ENCODE assay signal across 1 cellular context in genomic region chr9:78769684-78770083, GRCh38.
TF ChIP-seq lines count a peak whose summit lies in the region.

No MANE protein-coding gene starts in this region.

TF ChIP-seq in SK-N-SH treated with all-trans-retinoic acid at 6 μM for 48 hours, 23 proteins besides CTCF, POLR2A, EP300 and RAD21 (continued from another document):
- TF ChIP-seq, protein P1, sequence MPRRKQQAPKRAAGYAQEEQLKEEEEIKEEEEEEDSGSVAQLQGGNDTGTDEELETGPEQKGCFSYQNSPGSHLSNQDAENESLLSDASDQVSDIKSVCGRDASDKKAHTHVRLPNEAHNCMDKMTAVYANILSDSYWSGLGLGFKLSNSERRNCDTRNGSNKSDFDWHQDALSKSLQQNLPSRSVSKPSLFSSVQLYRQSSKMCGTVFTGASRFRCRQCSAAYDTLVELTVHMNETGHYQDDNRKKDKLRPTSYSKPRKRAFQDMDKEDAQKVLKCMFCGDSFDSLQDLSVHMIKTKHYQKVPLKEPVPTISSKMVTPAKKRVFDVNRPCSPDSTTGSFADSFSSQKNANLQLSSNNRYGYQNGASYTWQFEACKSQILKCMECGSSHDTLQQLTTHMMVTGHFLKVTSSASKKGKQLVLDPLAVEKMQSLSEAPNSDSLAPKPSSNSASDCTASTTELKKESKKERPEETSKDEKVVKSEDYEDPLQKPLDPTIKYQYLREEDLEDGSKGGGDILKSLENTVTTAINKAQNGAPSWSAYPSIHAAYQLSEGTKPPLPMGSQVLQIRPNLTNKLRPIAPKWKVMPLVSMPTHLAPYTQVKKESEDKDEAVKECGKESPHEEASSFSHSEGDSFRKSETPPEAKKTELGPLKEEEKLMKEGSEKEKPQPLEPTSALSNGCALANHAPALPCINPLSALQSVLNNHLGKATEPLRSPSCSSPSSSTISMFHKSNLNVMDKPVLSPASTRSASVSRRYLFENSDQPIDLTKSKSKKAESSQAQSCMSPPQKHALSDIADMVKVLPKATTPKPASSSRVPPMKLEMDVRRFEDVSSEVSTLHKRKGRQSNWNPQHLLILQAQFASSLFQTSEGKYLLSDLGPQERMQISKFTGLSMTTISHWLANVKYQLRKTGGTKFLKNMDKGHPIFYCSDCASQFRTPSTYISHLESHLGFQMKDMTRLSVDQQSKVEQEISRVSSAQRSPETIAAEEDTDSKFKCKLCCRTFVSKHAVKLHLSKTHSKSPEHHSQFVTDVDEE (CRISPR knock-in tag; IDR thresholded peaks at IDR 0.05): no peak
- no peak for TF ChIP-seq CSDC2 (CRISPR knock-in tag; IDR thresholded peaks at IDR 0.05)
- TF ChIP-seq GLIS3 (CRISPR knock-in tag; IDR thresholded peaks at IDR 0.05): no peak
- TF ChIP-seq, protein P2, sequence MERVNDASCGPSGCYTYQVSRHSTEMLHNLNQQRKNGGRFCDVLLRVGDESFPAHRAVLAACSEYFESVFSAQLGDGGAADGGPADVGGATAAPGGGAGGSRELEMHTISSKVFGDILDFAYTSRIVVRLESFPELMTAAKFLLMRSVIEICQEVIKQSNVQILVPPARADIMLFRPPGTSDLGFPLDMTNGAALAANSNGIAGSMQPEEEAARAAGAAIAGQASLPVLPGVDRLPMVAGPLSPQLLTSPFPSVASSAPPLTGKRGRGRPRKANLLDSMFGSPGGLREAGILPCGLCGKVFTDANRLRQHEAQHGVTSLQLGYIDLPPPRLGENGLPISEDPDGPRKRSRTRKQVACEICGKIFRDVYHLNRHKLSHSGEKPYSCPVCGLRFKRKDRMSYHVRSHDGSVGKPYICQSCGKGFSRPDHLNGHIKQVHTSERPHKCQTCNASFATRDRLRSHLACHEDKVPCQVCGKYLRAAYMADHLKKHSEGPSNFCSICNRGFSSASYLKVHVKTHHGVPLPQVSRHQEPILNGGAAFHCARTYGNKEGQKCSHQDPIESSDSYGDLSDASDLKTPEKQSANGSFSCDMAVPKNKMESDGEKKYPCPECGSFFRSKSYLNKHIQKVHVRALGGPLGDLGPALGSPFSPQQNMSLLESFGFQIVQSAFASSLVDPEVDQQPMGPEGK (CRISPR knock-in tag; IDR thresholded peaks at IDR 0.05; ENCODE audit: borderline replicate concordance): no peak
